7 cellular contexts compared by ENCODE assay signal in genomic region chr5:69466375-69466774, GRCh38. TPM values are rescaled to one million over a fixed set of nuclear protein-coding genes. Genes with fewer than 3 reads are reported as not detected.
DNase-seq lines count a peak whose midpoint lies in the region; ATAC-seq, FAIRE-seq and TF ChIP-seq lines count a peak whose summit lies in the region.
"Not testable (repeated sequence)": the region's sequence is repeated elsewhere in the genome, so short reads cannot be mapped to it uniquely, and the experiment has no call there.
"Had no signal": no experiment of that assay in that cellular context is flagged by ENCODE, and none has a peak within 500 bp of the region (broad histone marks: within the 10 kb centered on the region; RNA-seq: fewer than 3 reads in every experiment).

No MANE protein-coding gene starts in this region.

- H3K4me3 Mint-ChIP-seq in WTC11: not testable (repeated sequence)

- not testable (repeated sequence) for ATAC-seq in A549, WTC11, K562

- not testable (repeated sequence) for H3K4me1 ChIP-seq in A549; HEK293 (ENCODE audit: control insufficient read depth, insufficient read depth, low read length); K562 (replicated peaks in 1 of 2; ENCODE audit: control insufficient read depth in 2 of 2, insufficient read depth in 2 of 2, low read length in 2 of 2); testis

- intact Hi-C loops in K562 (cut with micrococcal nuclease); testis (cut with DNase I; ENCODE audit: low total_unique reads): not testable (repeated sequence)

- H3K9me3 ChIP-seq in A549; HEK293 (ENCODE audit: control insufficient read depth, insufficient read depth, low read depth, low read length); K562 (replicated peaks; ENCODE audit: control insufficient read depth, insufficient read depth, low read depth, low read length); testis: not testable (repeated sequence)

- not testable (repeated sequence) for DNase-seq in A549 (ENCODE audit: low read depth in 1 of 2, low spot score in 1 of 2); WTC11 (ENCODE audit: low spot score); K562 (ENCODE audit: extremely low read depth in 1 of 4, low spot score in 3 of 4)
- DNase-seq in testis: peak; percentile 36

- H3K27ac ChIP-seq in A549; HEK293 (ENCODE audit: extremely low read depth, low read depth, low read length); K562 (ENCODE audit: extremely low read depth, low read depth, low read length); testis: not testable (repeated sequence)

- BruUV-seq in K562 (replicated peaks; lab: Mats Ljungman, UMichigan): not testable (repeated sequence)

- CTCF ChIA-PET in A549 (lab: Yijun Ruan, JAX): interaction anchor here (1.0 kb wide), 1 partner anchor 51 kb away, joined by 3 read pairs; the partner anchor contains the start of gene MARVELD2
- CTCF ChIA-PET in HEK293 (lab: Yijun Ruan, JAX); WTC11 (lab: Charles Lee); K562 (lab: Yijun Ruan, JAX; ENCODE audit: low intra/inter-chr PET ratio): not testable (repeated sequence)

- not testable (repeated sequence) for H3K4me2 ChIP-seq in A549; K562 (ENCODE audit: insufficient read depth, low read length)

- not testable (repeated sequence) for H3K4me3 ChIP-seq in A549; HEK293 (ENCODE audit: low read depth, low read length); K562; testis

- TF ChIP-seq CTCF in A549 (IDR thresholded peaks at IDR 0.05); HEK293 (tag by site-specific recombination; IDR thresholded peaks at IDR 0.05); WTC11 (IDR thresholded peaks at IDR 0.05); K562 (IDR thresholded peaks at IDR 0.05 in 2 of 3, conservative IDR thresholded peaks at IDR 0.05 in 1 of 3; ENCODE audit: insufficient read depth in 2 of 3, low read depth in 1 of 3, low read length in 3 of 3); testis (IDR thresholded peaks at IDR 0.05): not testable (repeated sequence)

- WGBS in A549 (ENCODE audit: missing lambda C conversion rate): 69% methylated on average over 3 of the region's 3 CpGs
- 13% methylated on average over 3 of the region's 3 CpGs for WGBS in K562 (ENCODE audit: insufficient coverage, low coverage, missing lambda C conversion rate)
- 77 to 83% methylated on average over 3 of the region's 3 CpGs for WGBS in testis, 2 donors

- H3K9me3 Mint-ChIP-seq in WTC11: peaks cover 18% of the 10 kb centered on the region

- H3K36me3 Mint-ChIP-seq in WTC11: not testable (repeated sequence)

- H3K4me1 Mint-ChIP-seq in WTC11: not testable (repeated sequence)

- not testable (repeated sequence) for FAIRE-seq in A549 (lab: Jason Lieb, UNC); K562 (lab: Jason Lieb, UNC)

- not testable (repeated sequence) for H2AFZ ChIP-seq in K562 (ENCODE audit: low read depth, low read length)

- not testable (repeated sequence) for H3K27me3 Mint-ChIP-seq in WTC11 (ENCODE audit: low read depth)

- not testable (repeated sequence) for TF ChIP-seq EP300 in A549 (IDR thresholded peaks at IDR 0.05); K562 (IDR thresholded peaks at IDR 0.05; ENCODE audit: low read length)

- in situ Hi-C loops in K562 (cut with MboI): not testable (repeated sequence)

- not testable (repeated sequence) for H4K20me1 ChIP-seq in K562 (replicated peaks; ENCODE audit: control insufficient read depth, insufficient read depth, low read length)

- H3K9ac ChIP-seq in K562 (ENCODE audit: insufficient read depth in 1 of 2, low read depth in 2 of 2, low read length in 2 of 2): not testable (repeated sequence)

- POLR2A ChIA-PET in A549 (lab: Yijun Ruan, JAX); WTC11 (lab: Charles Lee); K562 (lab: Yijun Ruan, JAX): not testable (repeated sequence)
- POLR2A ChIA-PET in HEK293 (lab: Yijun Ruan, JAX): interaction anchor here (0.6 kb wide), 1 partner anchor 10 kb away, joined by 8 read pairs; no protein-coding TSS in a partner anchor

- not testable (repeated sequence) for H3K27me3 ChIP-seq in K562 (ENCODE audit: control insufficient read depth in 2 of 2, insufficient read depth in 2 of 2, low read length in 2 of 2); testis

- TF ChIP-seq POLR2A in A549 (IDR thresholded peaks at IDR 0.05; ENCODE audit: low read length); K562 (conservative IDR thresholded peaks at IDR 0.05); testis (IDR thresholded peaks at IDR 0.05): not testable (repeated sequence)

- H3K79me2 ChIP-seq in K562 (ENCODE audit: control insufficient read depth, insufficient read depth, low read length): not testable (repeated sequence)

- H3K9me1 ChIP-seq in K562 (ENCODE audit: control insufficient read depth, insufficient read depth, low read length): not testable (repeated sequence)

- H3K36me3 ChIP-seq in HEK293 (ENCODE audit: control insufficient read depth in 2 of 2, insufficient read depth in 1 of 2, low read length in 2 of 2); K562 (ENCODE audit: control insufficient read depth, insufficient read depth, low read length); testis (ENCODE audit: low read depth, missing control alignments): not testable (repeated sequence)

- H3K27ac Mint-ChIP-seq in WTC11: not testable (repeated sequence)

- TF ChIP-seq RAD21 in A549 (conservative IDR thresholded peaks at IDR 0.05 in 1 of 2, IDR thresholded peaks at IDR 0.05 in 1 of 2); K562 (CRISPR knock-in tag; conservative IDR thresholded peaks at IDR 0.05 in 1 of 2, IDR thresholded peaks at IDR 0.05 in 1 of 2): not testable (repeated sequence)

RNA-seq across cellular contexts. Expression of gene OCLN, which starts 26.2 kb away (rescaled TPM):
- polyA plus RNA-seq in A549 (2011; rRNA removed) (49.8 and 54.1 TPM in 2 replicates), A549 (2017; fragmentation: RNase III; extraction: RNeasy Plus Mini Kit Qiagen cat#74134 plus additional on column Dnase treatment) (10.7 to 12.7 TPM (median 11.4 TPM) in 3 replicates), K562 (2011; rRNA removed) (0.09 and 0.15 TPM in 2 replicates), K562 (2014; fragmentation: Illumina TruSeq; extraction: Trizol) (0.03 and 0.06 TPM in 2 replicates), K562 (2014; fragmentation: Nextera tagmentation; extraction: Ambion mirVana) (under 1 TPM; 0.06 to 0.08 TPM), K562 (2014; rRNA removed) (0.19 and 0.22 TPM in 2 replicates), testis (ENCODE audit: insufficient read depth, low read depth, low replicate concordance) (9.2 TPM)
- 4.9 and 6.3 TPM in 2 replicates for polyA plus RNA-seq in A549 (2012; cell fraction: cytosol; rRNA removed)
- polyA plus RNA-seq in A549 (2012; cell fraction: nucleus; rRNA removed): 3.3 and 4.7 TPM in 2 replicates
- polyA minus RNA-seq in A549 (2011; rRNA and poly(A)+ RNA removed): 58.5 and 62.7 TPM in 2 replicates
- total RNA-seq in WTC11 (2021) (58.3 to 73.2 TPM (median 70.6 TPM) in 3 replicates), K562 (2014; rRNA removed) (0.05 and 0.08 TPM in 2 replicates), K562 (2014; rRNA removed; fragmentation: Illumina TruSeq; extraction: Trizol) (0.22 and 0.29 TPM in 2 replicates), K562 (2015; rRNA removed; fragmentation: Illumina TruSeq; extraction: Trizol) (0.23 and 0.29 TPM in 2 replicates), K562 (2021) (0.27 and 0.29 TPM in 2 replicates), testis (10 to 100 TPM; 14.9 to 16.0 TPM)
- 0.58 and 2.8 TPM in 2 replicates for total RNA-seq in K562 (2011; cell fraction: chromatin; rRNA removed; ENCODE audit: low replicate concordance)
- total RNA-seq in K562 (2011; cell fraction: nucleolus; rRNA removed): 0.33 and 0.53 TPM in 2 replicates
- total RNA-seq in K562 (2011; cell fraction: nucleoplasm; rRNA removed): 1.4 and 2.7 TPM in 2 replicates
- polyA plus RNA-seq in K562 (2011; cell fraction: cytosol; rRNA removed): 0.01 and 0.03 TPM in 2 replicates
- polyA plus RNA-seq in K562 (2011; cell fraction: nucleus; rRNA removed): 0.11 and 0.20 TPM in 2 replicates
- 0.09 and 0.11 TPM in 2 replicates for polyA plus RNA-seq in K562 (2012)
- polyA minus RNA-seq in K562 (2011; rRNA and poly(A)+ RNA removed): 0.39 and 0.42 TPM in 2 replicates
- polyA minus RNA-seq in K562 (2011; cell fraction: cytosol; rRNA and poly(A)+ RNA removed): 0.19 TPM in 1 of 2 replicates, not detected in the other
- polyA minus RNA-seq in K562 (2011; cell fraction: nucleus; rRNA and poly(A)+ RNA removed): 0.40 and 0.44 TPM in 2 replicates

RNA-seq across cellular contexts. Expression of gene MARVELD2, which starts 51.5 kb away (rescaled TPM):
- polyA plus RNA-seq in A549 (2011; rRNA removed) (9.3 and 10.2 TPM in 2 replicates), A549 (2017; fragmentation: RNase III; extraction: RNeasy Plus Mini Kit Qiagen cat#74134 plus additional on column Dnase treatment) (2.3 to 2.9 TPM (median 2.3 TPM) in 3 replicates), K562 (2011; rRNA removed) (0.05 and 0.21 TPM in 2 replicates), K562 (2014; fragmentation: Illumina TruSeq; extraction: Trizol) (0.03 TPM in 2 replicates), K562 (2014; fragmentation: Nextera tagmentation; extraction: Ambion mirVana) (under 1 TPM in 1 of 2 experiments, not detected in 1; 0.03 TPM), K562 (2014; rRNA removed) (0.07 TPM in 1 of 2 replicates, not detected in the other), testis (ENCODE audit: insufficient read depth, low read depth, low replicate concordance) (5.9 TPM)
- 1.6 and 1.9 TPM in 2 replicates for polyA plus RNA-seq in A549 (2012; cell fraction: cytosol; rRNA removed)
- 0.94 and 1.1 TPM in 2 replicates for polyA plus RNA-seq in A549 (2012; cell fraction: nucleus; rRNA removed)
- polyA minus RNA-seq in A549 (2011; rRNA and poly(A)+ RNA removed): 14.0 and 17.8 TPM in 2 replicates
- total RNA-seq in WTC11 (2021) (28.6 to 34.7 TPM (median 31.4 TPM) in 3 replicates), K562 (2014; rRNA removed) (0.08 TPM in 1 of 2 replicates, not detected in the other), K562 (2014; rRNA removed; fragmentation: Illumina TruSeq; extraction: Trizol) (0.04 and 0.13 TPM in 2 replicates), K562 (2015; rRNA removed; fragmentation: Illumina TruSeq; extraction: Trizol) (0.29 and 0.30 TPM in 2 replicates), K562 (2021) (0.09 and 0.13 TPM in 2 replicates), testis (1 to 10 TPM; 5.5 to 6.9 TPM)
- total RNA-seq in K562 (2011; cell fraction: chromatin; rRNA removed; ENCODE audit: low replicate concordance): 0.72 and 0.79 TPM in 2 replicates
- 0.33 and 0.92 TPM in 2 replicates for total RNA-seq in K562 (2011; cell fraction: nucleolus; rRNA removed)
- total RNA-seq in K562 (2011; cell fraction: nucleoplasm; rRNA removed): 0.69 and 0.95 TPM in 2 replicates
- 0.07 TPM in 1 of 2 replicates, not detected in the other for polyA plus RNA-seq in K562 (2011; cell fraction: cytosol; rRNA removed)
- 0.20 and 0.34 TPM in 2 replicates for polyA plus RNA-seq in K562 (2011; cell fraction: nucleus; rRNA removed)
- 0.03 and 0.08 TPM in 2 replicates for polyA plus RNA-seq in K562 (2012)
- polyA minus RNA-seq in K562 (2011; rRNA and poly(A)+ RNA removed): 0.25 and 0.54 TPM in 2 replicates
- polyA minus RNA-seq in K562 (2011; cell fraction: cytosol; rRNA and poly(A)+ RNA removed): not detected in 2 replicates
- polyA minus RNA-seq in K562 (2011; cell fraction: nucleus; rRNA and poly(A)+ RNA removed): 0.40 and 0.56 TPM in 2 replicates
- total RNA-seq: A172, G401 had no signal

Comparison
In these comparisons a context has a peak if more than half of its experiments do, and no peak if none do; other contexts are left out.
1. RNA of gene OCLN, which starts 26.2 kb away (total RNA-seq): 58.3 to 73.2 TPM in WTC11 and 14.9 to 16.0 TPM in testis; 0.05 to 2.8 TPM in K562; every median in the first group is over 4 times any median in the second.